9 cellular contexts compared by ENCODE assay signal in the genomic region with DNA sequence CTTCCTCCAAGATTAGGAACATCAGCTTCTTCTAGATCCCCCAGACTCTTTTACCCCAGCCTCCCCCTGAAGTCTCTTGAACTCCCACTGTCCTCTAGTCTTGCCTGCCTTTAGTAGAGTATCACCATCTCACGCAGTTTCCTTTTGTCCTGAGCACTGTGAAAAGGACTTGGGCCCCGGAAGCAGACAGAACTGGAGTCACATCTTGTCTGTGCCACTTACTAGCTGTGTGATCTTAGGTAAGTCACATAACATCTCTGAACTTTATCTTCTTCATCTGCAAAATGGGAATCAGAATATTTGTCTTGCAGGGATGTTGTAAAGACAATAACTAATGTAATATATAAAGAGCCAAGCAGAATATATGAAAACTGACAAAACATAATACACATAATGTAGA. TPM values are rescaled to one million over a fixed set of nuclear protein-coding genes. Genes with fewer than 3 reads are reported as not detected.
DNase-seq lines count a peak whose midpoint lies in the region; ATAC-seq and TF ChIP-seq lines count a peak whose summit lies in the region.
"Had no signal": no experiment of that assay in that cellular context is flagged by ENCODE, and none has a peak within 500 bp of the region (broad histone marks: within the 10 kb centered on the region; RNA-seq: fewer than 3 reads in every experiment).

No MANE protein-coding gene starts in this region.

- H3K36me3 ChIP-seq in endodermal cell (ENCODE audit: control insufficient read depth, insufficient read depth, low read length) (no peaks in the 10 kb centered on the region), stomach (no peaks in the 10 kb centered on the region)

- CTCF ChIA-PET in activated CD8-positive, alpha-beta memory T cell treated with anti-CD3 and anti-CD28 coated beads, Interleukin-2, amount 10 ng/mL, durations not matched to agents 7 days and 5 days (lab: Charles Lee) = interaction anchor here (0.9 to 6.7 kb wide), 8 partner anchors 9 to 148 kb away, joined by 3 to 101 read pairs (median 8); a partner anchor contains a TSS

- H3K27ac ChIP-seq in endodermal cell (ENCODE audit: low read depth, low read length) = no peak overlapping the region
- H3K27ac ChIP-seq in stomach = peak overlapping the region in 4 of 5 donors; percentile 52 to 73 (median 62)

- H3K9ac ChIP-seq in endodermal cell (ENCODE audit: extremely low read depth, low read length, poor library complexity, severe bottlenecking) = no peak overlapping the region

- no peak for TF ChIP-seq POLR2A in NB4 (IDR thresholded peaks at IDR 0.05; ENCODE audit: extremely low read depth, insufficient read length)
- TF ChIP-seq POLR2A in stomach (IDR thresholded peaks at IDR 0.05) = no peak

- intact Hi-C loops in stomach (cut with DNase I; ENCODE audit: low total_unique reads) = no loop called here

- TF ChIP-seq CTCF in NB4 (IDR thresholded peaks at IDR 0.05; ENCODE audit: low read depth, low read length) = no peak
- no peak for TF ChIP-seq CTCF in endodermal cell (conservative IDR thresholded peaks at IDR 0.05)
- TF ChIP-seq CTCF in stomach (IDR thresholded peaks at IDR 0.05) = no peak

- peak; percentile 60 for DNase-seq in activated CD8-positive, alpha-beta memory T cell treated with anti-CD3 and anti-CD28 coated beads, Interleukin-2, amount 10 ng/mL, durations not matched to agents 7 days and 5 days
- DNase-seq in activated CD8-positive, alpha-beta memory T cell treated with anti-CD3 and anti-CD28 coated beads for 24 hours = no peak
- DNase-seq in NB4 (ENCODE audit: low read depth) (no peak), endodermal cell (peak; percentile 34), stomach (no peak)
- DNase-seq: stimulated activated CD4-positive, alpha-beta T cell treated with anti-CD3 and anti-CD28 coated beads, Interleukin-12 subunit alpha, Interleukin-12 subunit beta, amount 100 ng/mL, for 4 hours had no signal

- WGBS in endodermal cell (ENCODE audit: insufficient coverage in 1 of 2, insufficient read length in 1 of 2), 2 experiments = 86 to 97% methylated on average over 2 of the region's 2 CpGs
- WGBS in stomach, 5 donors = 80 to 97% (median 90%) methylated on average over 2 of the region's 2 CpGs

- H3K36me3 Mint-ChIP-seq in activated CD8-positive, alpha-beta memory T cell treated with anti-CD3 and anti-CD28 coated beads, Interleukin-2, amount 10 ng/mL, durations not matched to agents 7 days and 5 days = no peaks in the 10 kb centered on the region
- H3K36me3 Mint-ChIP-seq in endodermal cell (ENCODE audit: low read depth) = no peaks in the 10 kb centered on the region

- H3K9me3 Mint-ChIP-seq in activated CD8-positive, alpha-beta memory T cell treated with anti-CD3 and anti-CD28 coated beads, Interleukin-2, amount 10 ng/mL, durations not matched to agents 7 days and 5 days (ENCODE audit: low read depth) = no peaks in the 10 kb centered on the region
- no peaks in the 10 kb centered on the region for H3K9me3 Mint-ChIP-seq in endodermal cell

- peaks cover 9% of the 10 kb centered on the region for H3K27me3 ChIP-seq in endodermal cell (ENCODE audit: control insufficient read depth, insufficient read depth, low read length, poor library complexity, severe bottlenecking)
- no peaks in the 10 kb centered on the region for H3K27me3 ChIP-seq in stomach

- no peaks in the 10 kb centered on the region for H3K27me3 Mint-ChIP-seq in activated CD8-positive, alpha-beta memory T cell treated with anti-CD3 and anti-CD28 coated beads, Interleukin-2, amount 10 ng/mL, durations not matched to agents 7 days and 5 days
- H3K27me3 Mint-ChIP-seq in endodermal cell (ENCODE audit: insufficient read depth) = peaks cover 19% of the 10 kb centered on the region

- TF ChIP-seq EP300 in stomach (IDR thresholded peaks at IDR 0.05) = no peak

- H3K4me3 ChIP-seq in NB4 (ENCODE audit: low read depth, low read length) = peak overlapping the region; percentile 48
- H3K4me3 ChIP-seq in endodermal cell (ENCODE audit: low read length) = no peak overlapping the region
- peak overlapping the region in 2 of 4 donors; percentile 8 to 19 for H3K4me3 ChIP-seq in stomach

- peak; percentile 62 for ATAC-seq in activated CD8-positive, alpha-beta memory T cell treated with anti-CD3 and anti-CD28 coated beads, Interleukin-2, amount 10 ng/mL, durations not matched to agents 7 days and 5 days
- no peak for ATAC-seq in GM21515 (IDR thresholded peaks at IDR 0.05; ENCODE audit: unreplicated experiment)
- no peak for ATAC-seq in HG02981 (IDR thresholded peaks at IDR 0.05; ENCODE audit: unreplicated experiment)
- no peak for ATAC-seq in GM19397 (IDR thresholded peaks at IDR 0.05; ENCODE audit: unreplicated experiment)

- H3K9me3 ChIP-seq in endodermal cell (ENCODE audit: control insufficient read depth, low read length) = no peaks in the 10 kb centered on the region
- no peaks in the 10 kb centered on the region for H3K9me3 ChIP-seq in stomach

- H3K4me3 Mint-ChIP-seq in activated CD8-positive, alpha-beta memory T cell treated with anti-CD3 and anti-CD28 coated beads, Interleukin-2, amount 10 ng/mL, durations not matched to agents 7 days and 5 days = peak overlapping the region; percentile 72
- H3K4me3 Mint-ChIP-seq in endodermal cell = no peak overlapping the region

- H3K27ac Mint-ChIP-seq in activated CD8-positive, alpha-beta memory T cell treated with anti-CD3 and anti-CD28 coated beads, Interleukin-2, amount 10 ng/mL, durations not matched to agents 7 days and 5 days = peak overlapping the region; percentile 97
- no peak overlapping the region for H3K27ac Mint-ChIP-seq in endodermal cell

- H3K4me1 Mint-ChIP-seq in activated CD8-positive, alpha-beta memory T cell treated with anti-CD3 and anti-CD28 coated beads, Interleukin-2, amount 10 ng/mL, durations not matched to agents 7 days and 5 days = peaks cover 59% of the 10 kb centered on the region
- peaks cover 4% of the 10 kb centered on the region for H3K4me1 Mint-ChIP-seq in endodermal cell

- H3K4me1 ChIP-seq in endodermal cell (ENCODE audit: control insufficient read depth, insufficient read depth, low read length) (no peaks in the 10 kb centered on the region), stomach (peaks cover 4 to 18% (median 9%) of the 10 kb centered on the region in 4 donors)

RNA-seq across cellular contexts. Expression of a gene that starts 8.4 kb away (rescaled TPM):
- total RNA-seq in activated CD8-positive, alpha-beta memory T cell treated with anti-CD3 and anti-CD28 coated beads, Interleukin-2, amount 10 ng/mL, durations not matched to agents 7 days and 5 days = 10 to 100 TPM; 30.2 to 32.4 TPM
- total RNA-seq in endodermal cell (1 to 10 TPM; 4.8 to 7.7 TPM), stomach (100 to 1,000 TPM in 1 of 5 donors, 10 to 100 TPM in 1, 1 to 10 TPM in 1, under 1 TPM in 2; 0.29 to 109 (median 1.3) TPM)
- polyA plus RNA-seq in endodermal cell (2013, experiment 1 of 2) = 2.1 TPM
- polyA plus RNA-seq in endodermal cell (2013, experiment 2 of 2) = 2.0 TPM
- polyA plus RNA-seq in stomach = under 1 TPM in 2 of 3 donors, not detected in 1; 0.48 to 0.50 TPM

RNA-seq across cellular contexts. Expression of a gene that starts 16.1 kb away (rescaled TPM):
- total RNA-seq in activated CD8-positive, alpha-beta memory T cell treated with anti-CD3 and anti-CD28 coated beads, Interleukin-2, amount 10 ng/mL, durations not matched to agents 7 days and 5 days = 1,000 to 10,000 TPM; 3,578 to 3,807 TPM
- 1,000 to 10,000 TPM; 2,719 to 2,976 TPM for total RNA-seq in endodermal cell
- polyA plus RNA-seq in endodermal cell (2013, experiment 1 of 2) = 2,581 TPM
- polyA plus RNA-seq in endodermal cell (2013, experiment 2 of 2) = 2,852 TPM
- total RNA-seq in stomach = 1,000 to 10,000 TPM in 3 of 5 donors, 100 to 1,000 TPM in 2; 504 to 5,821 (median 1,954) TPM
- 1,000 to 10,000 TPM; 1,773 to 3,520 (median 2,373) TPM for polyA plus RNA-seq in stomach

Comparison
In these comparisons a context has a peak if more than half of its experiments do, and no peak if none do; other contexts are left out.
1. DNase-seq: peak in activated CD8-positive, alpha-beta memory T cell treated with anti-CD3 and anti-CD28 coated beads, Interleukin-2, amount 10 ng/mL, durations not matched to agents 7 days and 5 days (single experiment) and endodermal cell (single experiment); none in activated CD8-positive, alpha-beta memory T cell treated with anti-CD3 and anti-CD28 coated beads for 24 hours (single experiment), NB4 (single experiment) and stomach (single experiment).